In the genomic region with DNA sequence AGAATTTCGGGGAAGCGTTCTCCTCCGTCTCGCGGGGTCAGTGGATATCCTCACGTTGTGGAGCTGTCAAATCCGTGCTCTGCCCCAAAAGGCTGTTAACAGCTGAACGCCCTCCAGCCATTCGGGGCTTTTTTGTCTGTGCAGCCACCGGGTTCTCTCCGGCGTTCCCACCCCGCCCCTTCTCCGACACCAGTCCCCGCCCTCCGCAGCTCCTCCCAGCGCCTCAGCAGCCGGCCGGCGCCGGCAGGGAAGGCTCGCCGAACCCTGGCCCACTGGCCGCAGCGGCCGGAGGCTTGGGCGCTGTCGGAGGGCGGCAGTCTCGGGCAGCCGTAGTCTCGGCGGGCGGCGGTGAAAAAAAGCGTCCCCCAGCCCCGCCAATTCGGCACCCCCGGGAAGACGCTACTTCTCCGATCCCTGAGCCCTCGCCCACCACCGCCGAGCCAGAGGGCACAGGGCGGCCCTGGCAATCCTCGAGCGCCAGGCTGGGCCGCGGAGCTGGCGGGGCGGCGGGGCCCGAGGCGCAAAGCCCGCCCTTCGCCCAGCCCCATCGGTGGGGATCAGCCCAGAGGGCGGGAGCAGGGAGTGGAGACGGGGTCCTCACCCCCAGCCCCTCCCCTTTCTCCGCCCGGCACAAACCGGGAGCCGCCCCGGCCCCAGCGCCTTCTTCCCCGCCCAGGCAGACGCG, we compare ENCODE assay signal across 8 cellular contexts. TPM values are rescaled to one million over a fixed set of nuclear protein-coding genes. Genes with fewer than 3 reads are reported as not detected.
A peak's percentile ranks its signal among the peaks of the same experiment; 100 is the strongest.
DNase-seq lines count a peak whose midpoint lies in the region; ATAC-seq, FAIRE-seq and TF ChIP-seq lines count a peak whose summit lies in the region.

A gene (minus strand): TSS at position 496 of the 685 bp plus-strand sequence. CDS start 773 bp downstream, outside the sequence.

- H3K27me3 ChIP-seq in HepG2 (ENCODE audit: control insufficient read depth in 1 of 2, insufficient read depth in 2 of 2, low read length in 2 of 2) = no peaks in the 10 kb centered on the region; a peak in 1 of 5 replicates

- no peaks in the 10 kb centered on the region for H3K9me3 ChIP-seq in HepG2 (ENCODE audit: low read length)

- H3K27ac Mint-ChIP-seq in dendritic cell treated with granulocyte-macrophage colony-stimulating factor and Interleukin-4, amounts not matched to agents 40 ng/mL and 50 ng/mL, for 4 days = peak within 1 kb of the TSS; percentile 100

- TF ChIP-seq EP300 in HepG2 (IDR thresholded peaks at IDR 0.05; ENCODE audit: low read depth in 2 of 2, low read length in 2 of 2) (no peak), HepG2 (CRISPR knock-in tag; IDR thresholded peaks at IDR 0.05; ENCODE audit: borderline replicate concordance) (peak; percentile 28; the same call in 1 of the 2 replicates)

- CTCF ChIA-PET in HepG2 (lab: Yijun Ruan, JAX; ENCODE audit: low intra/inter-chr PET ratio, low total read pairs) = no interaction called here

- in situ Hi-C loops in HepG2 (cut with HindIII; ENCODE audit: extremely low pct_ligation_motif_present, low pct_unique_long_range_greater_than_20kb) = no loop called here

- TF ChIP-seq RAD21 in HepG2 (CRISPR knock-in tag; IDR thresholded peaks at IDR 0.05) = peak; percentile 75

- peak within 1 kb of the TSS; percentile 88 for H3K4me3 Mint-ChIP-seq in dendritic cell treated with granulocyte-macrophage colony-stimulating factor and Interleukin-4, amounts not matched to agents 40 ng/mL and 50 ng/mL, for 4 days

- no peaks in the 10 kb centered on the region for H3K9me3 Mint-ChIP-seq in dendritic cell treated with granulocyte-macrophage colony-stimulating factor and Interleukin-4, amounts not matched to agents 40 ng/mL and 50 ng/mL, for 4 days

- POLR2A ChIA-PET in HepG2 (lab: Yijun Ruan, JAX) = interaction anchor here (0.9 to 2.4 kb wide), 15 partner anchors 13 to 1136 kb away, joined by 3 to 18 read pairs (median 5); a partner anchor contains a TSS

- DNase-seq in NCI-H748 treated with DMSO at 0.1 percent for 48 hours (lab: John Stamatoyannopoulos, UW) = peak; percentile 85
- peak; percentile 65 to 77 for DNase-seq in activated CD4-positive, alpha-beta T cell treated with anti-CD3 and anti-CD28 coated beads, Interleukin-2, amount 50 U/mL, for 24 hours (ENCODE audit: low read depth in 1 of 2, low spot score in 1 of 2)
- peak; percentile 76 for DNase-seq in HepG2 (ENCODE audit: low spot score)
- peak; percentile 77 to 80 for DNase-seq in stimulated activated CD4-positive, alpha-beta T cell treated with anti-CD3 and anti-CD28 coated beads, Interleukin-2, amount 100 ng/mL, for 48 hours

- peak within 1 kb of the TSS; percentile 74 to 98 (median 89) for H3K4me3 ChIP-seq in HepG2 (replicated peaks in 1 of 3; ENCODE audit: insufficient read depth in 1 of 3, low read depth in 2 of 3, low read length in 3 of 3)

- no peaks in the 10 kb centered on the region for H3K27me3 Mint-ChIP-seq in dendritic cell treated with granulocyte-macrophage colony-stimulating factor and Interleukin-4, amounts not matched to agents 40 ng/mL and 50 ng/mL, for 4 days

- WGBS in HepG2 (ENCODE audit: low lambda C conversion rate) = 0% methylated on average over 6 of the region's 68 CpGs

- H3K79me2 ChIP-seq in HepG2 (ENCODE audit: insufficient read depth, low read length) = peaks cover 47% of the 10 kb centered on the region

- ATAC-seq in GM19328 (IDR thresholded peaks at IDR 0.05; ENCODE audit: unreplicated experiment) (peak; percentile 69), HG03469 (IDR thresholded peaks at IDR 0.05; ENCODE audit: unreplicated experiment) (peak; percentile 28), HepG2 (peak; percentile 90)

- no TSS peak for BruUV-seq in HepG2 (replicated peaks; lab: Mats Ljungman, UMichigan)

- H3K27ac ChIP-seq in C4-2B = peak within 1 kb of the TSS; percentile 80
- peak within 1 kb of the TSS; percentile 96 for H3K27ac ChIP-seq in HepG2 (ENCODE audit: extremely low read length, insufficient read depth, low read length)

- peak within 1 kb of the TSS; percentile 97 for H2AFZ ChIP-seq in HepG2 (ENCODE audit: low read length)

- peaks cover 52% of the 10 kb centered on the region for H3K4me1 ChIP-seq in HepG2 (ENCODE audit: insufficient read depth, low read length)

- peaks cover 12% of the 10 kb centered on the region for H4K20me1 ChIP-seq in HepG2 (ENCODE audit: insufficient read depth, low read length)

- H3K9ac ChIP-seq in HepG2 (ENCODE audit: insufficient read depth, low read depth, low read length) = peak within 1 kb of the TSS; percentile 89

- TF ChIP-seq CTCF in C4-2B (conservative IDR thresholded peaks at IDR 0.05) (peak; percentile 16; the same call in 1 of the 2 replicates), HepG2 (CRISPR knock-in tag; IDR thresholded peaks at IDR 0.05) (peak; percentile 41; the same call in 1 of the 2 replicates)

- peak; percentile 48 to 70; a peak in 3 of 4 replicates for TF ChIP-seq POLR2A in HepG2 (IDR thresholded peaks at IDR 0.05; ENCODE audit: insufficient read depth in 1 of 2, low read depth in 2 of 2, low read length in 2 of 2)

- intact Hi-C loops in dendritic cell treated with granulocyte-macrophage colony-stimulating factor and Interleukin-4, amounts not matched to agents 40 ng/mL and 50 ng/mL, for 4 days (cut with micrococcal nuclease) = loop anchor here (1.0 to 5.0 kb wide), 3 partner anchors 288 to 1137 kb away; a partner anchor contains a TSS
- intact Hi-C loops in HepG2 (cut with micrococcal nuclease; ENCODE audit: unreplicated experiment) = loop anchor here (5.0 kb wide), 1 partner anchor 288 kb away; a partner anchor contains a TSS

- no peak for FAIRE-seq in HepG2 (lab: Jason Lieb, UNC)

- peaks cover 31% of the 10 kb centered on the region for H3K4me1 Mint-ChIP-seq in dendritic cell treated with granulocyte-macrophage colony-stimulating factor and Interleukin-4, amounts not matched to agents 40 ng/mL and 50 ng/mL, for 4 days (ENCODE audit: low read depth)

- no peaks in the 10 kb centered on the region for H3K36me3 ChIP-seq in HepG2 (replicated peaks in 1 of 2; ENCODE audit: control insufficient read depth in 1 of 2, insufficient read depth in 2 of 2, low read length in 2 of 2)

- peaks cover 17% of the 10 kb centered on the region for H3K36me3 Mint-ChIP-seq in dendritic cell treated with granulocyte-macrophage colony-stimulating factor and Interleukin-4, amounts not matched to agents 40 ng/mL and 50 ng/mL, for 4 days (ENCODE audit: low read depth)

- H3K4me2 ChIP-seq in HepG2 (ENCODE audit: low read depth, low read length) = peak within 1 kb of the TSS; percentile 89

TF ChIP-seq in HepG2, 621 proteins besides CTCF, POLR2A, EP300 and RAD21 (continues in another document):
- TF ChIP-seq SNRNP70 (IDR thresholded peaks at IDR 0.05; ENCODE audit: low read depth, low read length) (no peak), LCORL (IDR thresholded peaks at IDR 0.05) (no peak), LCORL (CRISPR knock-in tag; IDR thresholded peaks at IDR 0.05) (0 out of 2 replicates have a peak, but pooled peaks have one; percentile 22)

RNA-seq across cellular contexts. Expression of the gene that starts here (rescaled TPM):
- total RNA-seq in HepG2 (2016; rRNA removed; fragmentation: Illumina TruSeq; extraction: Trizol) = 44.7 and 52.1 TPM in 2 replicates
- 5.9 and 6.4 TPM in 2 replicates for total RNA-seq in HepG2 (2016; cell fraction: cytosol; rRNA removed; fragmentation: Illumina TruSeq; extraction: Trizol; ENCODE audit: low read depth)
- total RNA-seq in HepG2 (2016; cell fraction: insoluble cytoplasmic fraction; rRNA removed; fragmentation: Illumina TruSeq; extraction: Trizol) = 44.0 and 53.7 TPM in 2 replicates
- total RNA-seq in HepG2 (2016; cell fraction: membrane; rRNA removed; fragmentation: Illumina TruSeq; extraction: Trizol) = 18.5 and 19.2 TPM in 2 replicates
- total RNA-seq in HepG2 (2016; cell fraction: nucleus; rRNA removed; fragmentation: Illumina TruSeq; extraction: Trizol) = 41.0 and 44.1 TPM in 2 replicates
- polyA plus RNA-seq in HepG2 (2011; rRNA removed) = 20.6 and 24.9 TPM in 2 replicates
- polyA plus RNA-seq in HepG2 (2011; cell fraction: cytosol; rRNA removed) = 8.7 and 12.4 TPM in 2 replicates
- 18.6 and 19.8 TPM in 2 replicates for polyA plus RNA-seq in HepG2 (2011; cell fraction: nucleus; rRNA removed)
- 16.9 and 20.3 TPM in 2 replicates for polyA plus RNA-seq in HepG2 (2012)
- polyA plus RNA-seq in HepG2 (2016; cell fraction: cytosol; fragmentation: Illumina TruSeq; extraction: Trizol; ENCODE audit: low read depth) = 3.6 TPM in 2 replicates
- 46.8 and 47.5 TPM in 2 replicates for polyA plus RNA-seq in HepG2 (2016; cell fraction: insoluble cytoplasmic fraction; fragmentation: Illumina TruSeq; extraction: Trizol; ENCODE audit: low read depth)
- polyA plus RNA-seq in HepG2 (2016; cell fraction: membrane; fragmentation: Illumina TruSeq; extraction: Trizol; ENCODE audit: low read depth) = 9.9 and 10.9 TPM in 2 replicates
- polyA plus RNA-seq in HepG2 (2016; cell fraction: nucleus; fragmentation: Illumina TruSeq; extraction: Trizol; ENCODE audit: insufficient read depth, low read depth) = 40.6 and 43.2 TPM in 2 replicates
- 15.1 and 39.9 TPM in 2 replicates for polyA minus RNA-seq in HepG2 (2011; rRNA and poly(A)+ RNA removed; ENCODE audit: low replicate concordance)
- 14.2 and 14.6 TPM in 2 replicates for polyA minus RNA-seq in HepG2 (2011; cell fraction: cytosol; rRNA and poly(A)+ RNA removed)
- polyA minus RNA-seq in HepG2 (2011; cell fraction: nucleus; rRNA and poly(A)+ RNA removed) = 66.0 and 72.1 TPM in 2 replicates

Comparison
In these comparisons a context has a peak if more than half of its experiments do, and no peak if none do; other contexts are left out.
1. Peak in every context shown above with its lines: DNase-seq, ATAC-seq, H3K4me3 ChIP-seq and H3K27ac ChIP-seq.
2. ATAC-seq: peak in every context shown above with its lines; median percentile 90 in HepG2; 69 in GM19328; 28 in HG03469.